1 cellular context compared by ENCODE assay signal in the genomic region with DNA sequence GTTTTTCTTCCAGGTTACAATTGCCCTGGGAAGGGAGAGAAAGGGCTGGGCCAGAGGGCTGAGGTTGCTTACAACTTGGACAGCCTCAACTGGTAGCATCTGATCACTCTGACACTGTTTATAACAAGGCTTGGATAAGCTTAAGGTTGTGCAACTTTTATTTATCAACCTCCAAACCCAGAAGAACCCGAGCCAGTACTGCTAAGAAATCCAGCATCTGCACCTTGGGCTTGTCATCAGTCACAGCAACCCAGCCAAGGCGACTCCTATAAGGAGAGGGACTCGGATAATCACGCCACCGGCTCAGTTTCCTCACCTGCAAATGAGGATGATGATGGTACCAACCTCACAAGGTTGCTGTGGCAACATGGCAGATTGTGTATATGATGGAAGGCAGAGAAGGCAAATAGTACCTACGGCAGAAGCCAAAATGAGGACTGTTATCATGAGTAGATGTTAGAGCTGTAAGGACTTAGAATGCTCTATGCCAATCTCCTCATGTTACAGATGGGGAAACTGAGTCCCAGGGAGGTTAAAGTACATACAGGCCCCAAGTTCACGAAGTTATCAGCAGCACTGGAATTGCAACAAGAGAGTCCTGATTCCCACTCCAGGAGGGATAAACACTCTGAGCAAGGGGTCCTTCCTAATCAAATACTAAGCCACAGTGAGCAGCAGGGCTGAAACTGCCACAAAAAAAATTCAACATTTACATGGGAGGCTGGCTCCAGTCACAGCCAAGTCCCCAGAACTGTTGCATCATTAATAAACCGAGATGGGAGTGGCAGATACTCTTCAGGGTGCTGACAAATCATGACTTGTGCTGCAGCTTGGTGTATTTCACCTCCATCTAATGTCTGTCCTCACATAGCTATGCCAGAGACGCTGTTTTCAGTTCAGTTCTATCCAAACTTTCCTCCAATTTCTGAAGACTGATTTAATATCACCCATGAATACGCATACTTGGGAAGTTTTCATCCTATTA.
TF ChIP-seq lines count a peak whose summit lies in the region.

No MANE protein-coding gene starts in this region.

TF ChIP-seq in K562, 482 proteins besides CTCF, POLR2A, EP300 and RAD21 (continued from another document):
- no peak for TF ChIP-seq ZNF778 (CRISPR knock-in tag; IDR thresholded peaks at IDR 0.05)
